ENCODE assay signal across 10 cellular contexts in genomic region chr14:61145903-61146411, GRCh38.
DNase-seq lines count a peak whose midpoint lies in the region; ATAC-seq and TF ChIP-seq lines count a peak whose summit lies in the region.
"Had no signal": no experiment of that assay in that cellular context is flagged by ENCODE, and none has a peak within 500 bp of the region (broad histone marks: within the 10 kb centered on the region; RNA-seq: fewer than 3 reads in every experiment).

No MANE protein-coding gene starts in this region.

- H3F3A ChIP-seq in GM23338 (replicated peaks; ENCODE audit: low read depth), result no peaks in the 10 kb centered on the region

- no peaks in the 10 kb centered on the region for H3K4me1 Mint-ChIP-seq in GM23338

- H3K18ac ChIP-seq in trophoblast cell (ENCODE audit: low read length), result no peak overlapping the region

- no peak overlapping the region for H3K27ac ChIP-seq in trophoblast cell (ENCODE audit: low read depth, low read length)
- H3K27ac ChIP-seq in GM23338 (ENCODE audit: low read depth), result no peak overlapping the region

- no peak overlapping the region for H3K27ac Mint-ChIP-seq in GM23338

- no peaks in the 10 kb centered on the region for H4K20me1 ChIP-seq in GM23338 (replicated peaks; ENCODE audit: insufficient read depth)

- no peak for TF ChIP-seq CTCF in GM23338 (conservative IDR thresholded peaks at IDR 0.05; ENCODE audit: low read depth in 2 of 2)

- H2AFZ ChIP-seq in trophoblast cell (ENCODE audit: insufficient read depth, low read length, poor library complexity), result no peak overlapping the region
- no peak overlapping the region for H2AFZ ChIP-seq in GM23338

- H3K9ac ChIP-seq in trophoblast cell (ENCODE audit: low read length), result no peak overlapping the region

- H3K27me3 Mint-ChIP-seq in GM23338 (ENCODE audit: insufficient read depth, low read depth, poor library complexity), result peaks cover 2% of the 10 kb centered on the region

- no peak overlapping the region for H4K8ac ChIP-seq in trophoblast cell (ENCODE audit: low read depth, low read length)

- H3K27me3 ChIP-seq in trophoblast cell (ENCODE audit: insufficient read depth, low read length) (no peaks in the 10 kb centered on the region), GM23338 (ENCODE audit: insufficient read depth) (no peaks in the 10 kb centered on the region)

- H3K4me2 ChIP-seq in trophoblast cell (ENCODE audit: low read length), result no peak overlapping the region
- H3K4me2 ChIP-seq in GM23338, result no peak overlapping the region

- H3K4me3 Mint-ChIP-seq in GM23338, result no peak overlapping the region

- no peak overlapping the region for H2AK5ac ChIP-seq in trophoblast cell (ENCODE audit: low read length)

- no peak overlapping the region for H3K14ac ChIP-seq in trophoblast cell (ENCODE audit: low read length)

- no peaks in the 10 kb centered on the region for H3K79me2 ChIP-seq in trophoblast cell (ENCODE audit: control insufficient read depth, insufficient read depth, low read length, poor library complexity)
- H3K79me2 ChIP-seq in GM23338 (replicated peaks; ENCODE audit: insufficient read depth), result no peaks in the 10 kb centered on the region

- no peak overlapping the region for H2BK5ac ChIP-seq in trophoblast cell (ENCODE audit: low read depth, low read length, poor library complexity)

- peaks cover 9% of the 10 kb centered on the region; the same call in 1 of the 2 replicates for H3K9me2 ChIP-seq in GM23338 (ENCODE audit: insufficient read depth)

- H3K9me3 Mint-ChIP-seq in GM23338, result peaks cover 43% of the 10 kb centered on the region

- H3K36me3 ChIP-seq in trophoblast cell (ENCODE audit: control insufficient read depth in 1 of 2, insufficient read depth in 2 of 2, low read length in 2 of 2), result no peaks in the 10 kb centered on the region
- peaks cover 10% of the 10 kb centered on the region; the same call in 1 of the 2 replicates for H3K36me3 ChIP-seq in GM23338 (ENCODE audit: insufficient read depth)

- H3K4ac ChIP-seq in trophoblast cell (ENCODE audit: low read depth, low read length), result no peak overlapping the region

- no peak overlapping the region for H2BK120ac ChIP-seq in trophoblast cell (ENCODE audit: insufficient read depth, low read length, poor library complexity)

- peak; percentile 85 for DNase-seq in COR-L47 (lab: John Stamatoyannopoulos, UW)
- DNase-seq in NCI-H748 (lab: John Stamatoyannopoulos, UW; ENCODE audit: unreplicated experiment), result peak; percentile 98
- peak in 1 of 2 donors; percentile 7 for DNase-seq in trophoblast cell
- no peak for DNase-seq in GM23338 (ENCODE audit: low spot score)
- no peak for DNase-seq in amniotic stem cell (lab: John Stamatoyannopoulos, UW)
- DNase-seq: activated CD4-positive, alpha-beta T cell treated with anti-CD3 and anti-CD28 coated beads, Interleukin-2, amount 50 U/mL, for 4 hours; DMS53 had no signal

- peaks cover 0 to 3% of the 10 kb centered on the region in 2 experiments for H3K4me1 ChIP-seq in trophoblast cell (ENCODE audit: control insufficient read depth in 1 of 2, insufficient read depth in 2 of 2, low read length in 2 of 2)
- no peaks in the 10 kb centered on the region for H3K4me1 ChIP-seq in GM23338 (ENCODE audit: insufficient read depth)

- H3K9me3 ChIP-seq in trophoblast cell (ENCODE audit: insufficient read depth, low read depth, low read length), result peaks cover 16% of the 10 kb centered on the region

- ATAC-seq in esophagus mucosa (peak; percentile 49), GM23338 (no peak), HG03095 (IDR thresholded peaks at IDR 0.05; ENCODE audit: unreplicated experiment) (no peak), GM21737 (IDR thresholded peaks at IDR 0.05; ENCODE audit: unreplicated experiment) (no peak)

- H4K12ac ChIP-seq in trophoblast cell (ENCODE audit: low read depth, low read length), result no peak overlapping the region

- H3K36me3 Mint-ChIP-seq in GM23338 (ENCODE audit: low read depth), result peaks cover 37% of the 10 kb centered on the region

- H3K4me3 ChIP-seq in trophoblast cell (ENCODE audit: low read depth, low read length), result peak overlapping the region; percentile 37
- no peak overlapping the region for H3K4me3 ChIP-seq in GM23338

- H2BK12ac ChIP-seq in trophoblast cell (ENCODE audit: low read length), result no peak overlapping the region

- no CpG with 5 or more reads among the region's 6 CpGs for WGBS in trophoblast cell (ENCODE audit: extremely low coverage, insufficient coverage, insufficient read length)

- H3K23ac ChIP-seq in trophoblast cell (ENCODE audit: low read length), result no peak overlapping the region

- H4K91ac ChIP-seq in trophoblast cell (ENCODE audit: low read depth, low read length), result no peak overlapping the region

- H3K79me1 ChIP-seq in trophoblast cell (ENCODE audit: low read length), result no peaks in the 10 kb centered on the region

TF ChIP-seq in GM23338, 12 proteins besides CTCF, POLR2A, EP300 and RAD21:
- TF ChIP-seq ZNF462 (CRISPR knock-in tag; IDR thresholded peaks at IDR 0.05) (no peak), EZH2 (IDR thresholded peaks at IDR 0.05; ENCODE audit: low read depth, unreplicated experiment) (no peak), NANOG (IDR thresholded peaks at IDR 0.05; ENCODE audit: borderline replicate concordance) (no peak), CREB1 (CRISPR knock-in tag; IDR thresholded peaks at IDR 0.05; ENCODE audit: low read depth) (no peak), STAT1 (IDR thresholded peaks at IDR 0.05; ENCODE audit: unreplicated experiment) (no peak), EZH2phosphoT487 (IDR thresholded peaks at IDR 0.05; ENCODE audit: unreplicated experiment) (no peak), ZNF331 (CRISPR knock-in tag; IDR thresholded peaks at IDR 0.05; ENCODE audit: low read depth) (no peak), JUNB (IDR thresholded peaks at IDR 0.05; ENCODE audit: unreplicated experiment) (no peak)

Comparison
In these comparisons a context has a peak if more than half of its experiments do, and no peak if none do; other contexts are left out.
1. DNase-seq: peak in COR-L47 (single experiment) and NCI-H748 (single experiment); none in GM23338 (single experiment) and amniotic stem cell (single experiment).